ENCODE assay signal across 18 cellular contexts in genomic region chr1:6776895-6777294, GRCh38. TPM values are rescaled to one million over a fixed set of nuclear protein-coding genes. Genes with fewer than 3 reads are reported as not detected.
DNase-seq lines count a peak whose midpoint lies in the region; ATAC-seq, FAIRE-seq and TF ChIP-seq lines count a peak whose summit lies in the region.
"Had no signal": no experiment of that assay in that cellular context is flagged by ENCODE, and none has a peak within 500 bp of the region (broad histone marks: within the 10 kb centered on the region; RNA-seq: fewer than 3 reads in every experiment).

No MANE protein-coding gene starts in this region.

- no peak overlapping the region for H2BK120ac ChIP-seq in H1 (replicated peaks; ENCODE audit: low read depth, low read length)
- H2BK120ac ChIP-seq in mesendoderm (ENCODE audit: low read depth, low read length) = no peak overlapping the region

- peak; percentile 68 to 70 for ATAC-seq in stimulated activated naive B cell treated with anti-CD40 and anti-IgM and Interleukin-4, amounts not matched to agents 10 μg/mL and 1 μg/mL and 100 μg/mL, for 72 hours (replicated peaks)
- ATAC-seq: PC-3, Right ventricle myocardium inferior had no signal

- no peak overlapping the region for H3K27ac Mint-ChIP-seq in stimulated activated naive B cell treated with anti-CD40 and anti-IgM and Interleukin-4, amounts not matched to agents 10 μg/mL and 1 μg/mL and 100 μg/mL, for 72 hours
- H3K27ac Mint-ChIP-seq in Calu3 (ENCODE audit: unreplicated experiment) = no peak overlapping the region
- H3K27ac Mint-ChIP-seq: T-helper 1 cell treated with Interleukin-12 subunit alpha and Interleukin-12 subunit beta and Interleukin-4 antibody, amounts not matched to agents 30 μg/mL and 1 μg/mL, for 36 hours had no signal

- FAIRE-seq in H1 (lab: Jason Lieb, UNC) = no peak

- H4K20me1 ChIP-seq in OCI-LY1 (ENCODE audit: insufficient read depth, low read length) = no peaks in the 10 kb centered on the region
- no peaks in the 10 kb centered on the region for H4K20me1 ChIP-seq in H1 (replicated peaks in 1 of 2; ENCODE audit: control insufficient read depth in 1 of 2, insufficient read depth in 2 of 2, low read length in 2 of 2)

- no peaks in the 10 kb centered on the region for H3K9me2 ChIP-seq in OCI-LY1 (ENCODE audit: low read depth, low read length)

- no peak overlapping the region for H2BK20ac ChIP-seq in H1 (ENCODE audit: low read length)

- BruUV-seq in Calu3 (replicated peaks; lab: Mats Ljungman, UMichigan) = no TSS peak

- H3K4me1 ChIP-seq in OCI-LY1 (ENCODE audit: insufficient read depth, low read length, severe bottlenecking) (peaks cover 35% of the 10 kb centered on the region), H1 (replicated peaks in 1 of 4; ENCODE audit: control insufficient read depth in 3 of 4, insufficient read depth in 4 of 4, low read length in 3 of 4) (peaks cover 0 to 3% (median 1%) of the 10 kb centered on the region in 4 experiments; a peak in 4 of 7 replicates), mesendoderm (ENCODE audit: control insufficient read depth, low read depth, low read length) (no peaks in the 10 kb centered on the region)
- H3K4me1 ChIP-seq: BE2C had no signal

- peaks cover 3 to 12% of the 10 kb centered on the region in 2 donors for H3K36me3 Mint-ChIP-seq in stimulated activated naive B cell treated with anti-CD40 and anti-IgM and Interleukin-4, amounts not matched to agents 10 μg/mL and 1 μg/mL and 100 μg/mL, for 72 hours
- H3K36me3 Mint-ChIP-seq in Calu3 (ENCODE audit: insufficient read depth, unreplicated experiment) = no peaks in the 10 kb centered on the region

- POLR2A ChIA-PET in H1 (lab: Charles Lee; ENCODE audit: partially characterized antibody) = interaction anchor here (0.8 kb wide), 1 partner anchor 8 kb away, joined by 3 read pairs; the partner anchor contains the start of gene CAMTA1

- H3K9ac ChIP-seq in OCI-LY1 (ENCODE audit: low read length) (no peak overlapping the region), H1 (replicated peaks in 1 of 4; ENCODE audit: extremely low read depth in 1 of 4, low read depth in 3 of 4, low read length in 3 of 4) (no peak overlapping the region), mesendoderm (ENCODE audit: low read length) (no peak overlapping the region)

- H3K4ac ChIP-seq in H1 (replicated peaks; ENCODE audit: insufficient read length, low read depth, low read length) (no peak overlapping the region), mesendoderm (ENCODE audit: low read depth, low read length) (no peak overlapping the region)

- CTCF ChIA-PET in H1 (lab: Charles Lee; ENCODE audit: partially characterized antibody) = no interaction called here
- CTCF ChIA-PET in Calu3 (lab: Charles Lee) = no interaction called here

- H3K79me1 ChIP-seq in H1 (ENCODE audit: low read depth, low read length) (no peaks in the 10 kb centered on the region), mesendoderm (ENCODE audit: low read length) (no peaks in the 10 kb centered on the region)

- TF ChIP-seq RAD21 in H1 (IDR thresholded peaks at IDR 0.05 in 1 of 2, conservative IDR thresholded peaks at IDR 0.05 in 1 of 2; ENCODE audit: low read depth in 2 of 2, low read length in 2 of 2) = no peak

- H2AFZ ChIP-seq in OCI-LY1 (ENCODE audit: low read length) (no peak overlapping the region), H1 (ENCODE audit: low read length) (no peak overlapping the region)

- no peak overlapping the region for H3K14ac ChIP-seq in H1 (ENCODE audit: insufficient read length)

- H3K79me2 ChIP-seq in OCI-LY1 (ENCODE audit: insufficient read depth, low read length) = no peaks in the 10 kb centered on the region
- H3K79me2 ChIP-seq in H1 (ENCODE audit: control insufficient read depth in 1 of 2, insufficient read depth in 2 of 2, low read length in 2 of 2) = no peaks in the 10 kb centered on the region
- H3K79me2 ChIP-seq in mesendoderm (ENCODE audit: control insufficient read depth, insufficient read depth, low read length) = no peaks in the 10 kb centered on the region

- peak overlapping the region; percentile 38; the same call in 1 of the 2 replicates for H4K8ac ChIP-seq in H1 (ENCODE audit: extremely low read depth, insufficient read depth, low read length)
- no peak overlapping the region for H4K8ac ChIP-seq in mesendoderm (ENCODE audit: low read depth, low read length)

- H3K4me2 ChIP-seq in OCI-LY1 (ENCODE audit: low read length) (0 out of 2 replicates have a peak overlapping the region, but pooled peaks have one; percentile 30), H1 (ENCODE audit: insufficient read depth in 1 of 2, low read depth in 2 of 2, low read length in 2 of 2) (no peak overlapping the region), mesendoderm (ENCODE audit: low read length) (no peak overlapping the region)

- H3K4me1 Mint-ChIP-seq in stimulated activated naive B cell treated with anti-CD40 and anti-IgM and Interleukin-4, amounts not matched to agents 10 μg/mL and 1 μg/mL and 100 μg/mL, for 72 hours = peaks cover 8 to 13% of the 10 kb centered on the region in 2 donors
- H3K4me1 Mint-ChIP-seq in Calu3 (ENCODE audit: low read depth, unreplicated experiment) = no peaks in the 10 kb centered on the region

- intact Hi-C loops in Calu3 (cut with micrococcal nuclease; ENCODE audit: unreplicated experiment) = no loop called here

- H3K56ac ChIP-seq in H1 (replicated peaks; ENCODE audit: insufficient read length, low read depth, low read length) (no peak overlapping the region), mesendoderm (ENCODE audit: low read length) (no peak overlapping the region)

- WGBS in H1 (ENCODE audit: extremely low coverage in 1 of 2, insufficient coverage in 1 of 2, insufficient read length in 1 of 2, insufficient replicate concordance in 2 of 2, low coverage in 1 of 2, low lambda C conversion rate in 2 of 2, missing lambda C conversion rate in 1 of 2), 2 experiments = 86% methylated on average over 7 of the region's 7 CpGs; no CpG with 5 or more reads in 1 of the 2 experiments
- WGBS in mesendoderm (ENCODE audit: extremely low coverage, insufficient coverage, low lambda C conversion rate) = no CpG with 5 or more reads among the region's 7 CpGs

- no peak overlapping the region for H4K91ac ChIP-seq in H1 (replicated peaks; ENCODE audit: insufficient read length, low read length)

- no peak overlapping the region for H3K18ac ChIP-seq in H1 (ENCODE audit: extremely low read depth, low read length)
- H3K18ac ChIP-seq in mesendoderm (ENCODE audit: low read length) = no peak overlapping the region

- no peaks in the 10 kb centered on the region; the same call in 1 of the 2 replicates for H3F3A ChIP-seq in OCI-LY1 (ENCODE audit: insufficient read depth, low read length)

- H3K36me3 ChIP-seq in OCI-LY1 (ENCODE audit: insufficient read depth, low read length) (0 out of 2 replicates have a peak, but pooled peaks cover 3% of the 10 kb centered on the region), H1 (ENCODE audit: control insufficient read depth in 2 of 4, insufficient read depth in 4 of 4, low read length in 3 of 4) (no peaks in the 10 kb centered on the region), mesendoderm (ENCODE audit: control insufficient read depth, insufficient read depth, low read length) (no peaks in the 10 kb centered on the region)
- H3K36me3 ChIP-seq: BE2C had no signal

- H3K4me3 ChIP-seq in OCI-LY1 (ENCODE audit: low read depth, low read length, poor library complexity, severe bottlenecking) (no peak overlapping the region), H1 (ENCODE audit: extremely low read depth in 1 of 4, insufficient read depth in 2 of 4, low read depth in 3 of 4, low read length in 4 of 4) (no peak overlapping the region), mesendoderm (ENCODE audit: low read length) (no peak overlapping the region)
- H3K4me3 ChIP-seq: SK-N-MC had no signal

- TF ChIP-seq CTCF in OCI-LY1 (IDR thresholded peaks at IDR 0.05; ENCODE audit: low read length) (no peak), H1 (IDR thresholded peaks at IDR 0.05; ENCODE audit: control extremely low read depth in 1 of 3, insufficient read depth in 1 of 3, low read depth in 1 of 3, low read length in 3 of 3) (no peak), Calu3 (IDR thresholded peaks at IDR 0.05; ENCODE audit: unreplicated experiment) (no peak)

- H3K9me3 ChIP-seq in OCI-LY1 (ENCODE audit: low read length) (peaks cover 5% of the 10 kb centered on the region), H1 (ENCODE audit: insufficient read depth in 2 of 2, low read depth in 1 of 2, low read length in 1 of 2) (no peaks in the 10 kb centered on the region)
- H3K9me3 ChIP-seq: BE2C had no signal

- no peak for TF ChIP-seq POLR2A in H1 (IDR thresholded peaks at IDR 0.05; ENCODE audit: control extremely low read depth in 1 of 2, low read depth in 2 of 2, low read length in 2 of 2)

- no peak overlapping the region for H2BK15ac ChIP-seq in H1 (ENCODE audit: low read length)
- no peak overlapping the region for H2BK15ac ChIP-seq in mesendoderm (replicated peaks; ENCODE audit: low read depth)

- H3K27ac ChIP-seq in OCI-LY1 (ENCODE audit: low read depth, low read length, poor library complexity, severe bottlenecking) (peak overlapping the region; percentile 70), H1 (ENCODE audit: low read depth, low read length) (no peak overlapping the region), mesendoderm (ENCODE audit: low read depth, low read length) (no peak overlapping the region)
- H3K27ac ChIP-seq: SK-N-MC had no signal

- DNase-seq in HT1080 (ENCODE audit: low read depth) (peak; percentile 10), H1 (ENCODE audit: low read depth in 1 of 2, low spot score in 2 of 2) (no peak), Calu3 (no peak), mesendoderm (no peak), cortex of kidney (lab: John Stamatoyannopoulos, UW) (no peak)
- no peak for DNase-seq in stimulated activated naive B cell treated with anti-CD40 and anti-IgM and Interleukin-4, amounts not matched to agents 10 μg/mL and 1 μg/mL and 100 μg/mL, for 72 hours
- no peak for DNase-seq in stimulated activated CD4-positive, alpha-beta T cell treated with anti-CD3 and anti-CD28 coated beads, Interleukin-4, amount 100 ng/mL, for 4 hours
- DNase-seq: BE2C, DMS153, EL, KBM-7, NCI-H2029 treated with DMSO at 0.1 percent for 48 hours, NCI-H526, PC-3 had no signal

- H4K5ac ChIP-seq in H1 (ENCODE audit: insufficient read length, low read depth, low read length) = no peak overlapping the region
- no peak overlapping the region for H4K5ac ChIP-seq in mesendoderm (ENCODE audit: low read length)

- no peak for TF ChIP-seq EP300 in H1 (IDR thresholded peaks at IDR 0.05; ENCODE audit: borderline replicate concordance in 1 of 2, low read depth in 2 of 2, low read length in 2 of 2)

- no peaks in the 10 kb centered on the region for H3K27me3 ChIP-seq in OCI-LY1 (ENCODE audit: insufficient read depth, low read length)
- no peaks in the 10 kb centered on the region for H3K27me3 ChIP-seq in H1 (replicated peaks in 1 of 4; ENCODE audit: control insufficient read depth in 3 of 4, extremely low read depth in 1 of 4, insufficient read depth in 3 of 4, low read length in 3 of 4)
- no peaks in the 10 kb centered on the region for H3K27me3 ChIP-seq in mesendoderm (ENCODE audit: insufficient read depth, low read length, poor library complexity)
- H3K27me3 ChIP-seq: BE2C had no signal

- no peak overlapping the region; the same call in 1 of the 2 replicates for H2AK5ac ChIP-seq in H1 (ENCODE audit: low read depth, low read length)
- no peak overlapping the region for H2AK5ac ChIP-seq in mesendoderm (ENCODE audit: low read length)

- peaks cover 6 to 8% of the 10 kb centered on the region in 2 donors for H3K9me3 Mint-ChIP-seq in stimulated activated naive B cell treated with anti-CD40 and anti-IgM and Interleukin-4, amounts not matched to agents 10 μg/mL and 1 μg/mL and 100 μg/mL, for 72 hours
- no peaks in the 10 kb centered on the region for H3K9me3 Mint-ChIP-seq in Calu3 (ENCODE audit: low read depth, unreplicated experiment)

- no peak overlapping the region for H3K23ac ChIP-seq in H1 (ENCODE audit: insufficient read length)
- H3K23ac ChIP-seq in mesendoderm (ENCODE audit: low read length) = no peak overlapping the region

- no peaks in the 10 kb centered on the region for H3K27me3 Mint-ChIP-seq in stimulated activated naive B cell treated with anti-CD40 and anti-IgM and Interleukin-4, amounts not matched to agents 10 μg/mL and 1 μg/mL and 100 μg/mL, for 72 hours
- H3K27me3 Mint-ChIP-seq in Calu3 (ENCODE audit: unreplicated experiment) = no peaks in the 10 kb centered on the region

- no peaks in the 10 kb centered on the region for H3K23me2 ChIP-seq in H1 (ENCODE audit: low read depth, low read length)

- H2BK12ac ChIP-seq in H1 (ENCODE audit: low read depth, low read length) = no peak overlapping the region

- peak overlapping the region in 1 of 2 donors; percentile 2 for H3K4me3 Mint-ChIP-seq in stimulated activated naive B cell treated with anti-CD40 and anti-IgM and Interleukin-4, amounts not matched to agents 10 μg/mL and 1 μg/mL and 100 μg/mL, for 72 hours
- no peak overlapping the region for H3K4me3 Mint-ChIP-seq in Calu3 (ENCODE audit: low read depth, unreplicated experiment)
- H3K4me3 Mint-ChIP-seq: T-helper 1 cell treated with Interleukin-12 subunit alpha and Interleukin-12 subunit beta and Interleukin-4 antibody, amounts not matched to agents 30 μg/mL and 1 μg/mL, for 36 hours had no signal

- no peak overlapping the region for H2BK5ac ChIP-seq in H1 (ENCODE audit: low read depth, low read length)
- H2BK5ac ChIP-seq in mesendoderm (ENCODE audit: low read length) = no peak overlapping the region

RNA-seq across cellular contexts. Expression of gene CAMTA1, which starts 8.4 kb away (rescaled TPM):
- 48.1 and 59.2 TPM in 2 replicates for total RNA-seq in HT1080 (2014; rRNA removed; shearing (Covaris generic))
- polyA plus RNA-seq in HT1080 (2015; cell fraction: cytosol; rRNA removed) = 118 and 132 TPM in 2 replicates
- 26.7 and 31.8 TPM in 2 replicates for polyA plus RNA-seq in HT1080 (2015; cell fraction: nucleus; rRNA removed)
- 119 and 131 TPM in 2 replicates for total RNA-seq in H1 (2021; fragmentation: NEBNext Ultra II Directional; extraction: Animal tissue kit (Norgen Biotek cat#: 25700))
- polyA plus RNA-seq in H1 (2011; rRNA removed) = 47.9 and 65.0 TPM in 2 replicates
- 93.6 TPM for polyA plus RNA-seq in H1 (2011; cell fraction: cytosol; rRNA removed)
- polyA plus RNA-seq in H1 (2011; cell fraction: nucleus; rRNA removed) = 21.4 TPM
- polyA plus RNA-seq in H1 (2012, experiment 1 of 2) = 82.2 to 151 TPM (median 99.7 TPM) in 4 replicates
- 162 TPM for polyA plus RNA-seq in H1 (2012, experiment 2 of 2)
- 154 TPM for polyA plus RNA-seq in H1 (2013, experiment 1 of 2)
- polyA plus RNA-seq in H1 (2013, experiment 2 of 2) = 157 TPM
- 25.9 and 27.4 TPM in 2 replicates for polyA minus RNA-seq in H1 (2011; rRNA and poly(A)+ RNA removed)
- polyA minus RNA-seq in H1 (2011; cell fraction: cytosol; rRNA and poly(A)+ RNA removed) = 28.8 TPM
- polyA minus RNA-seq in H1 (2011; cell fraction: nucleus; rRNA and poly(A)+ RNA removed) = 53.9 TPM
- 50.3 and 55.1 TPM in 2 replicates for total RNA-seq in Calu3 (2022)
- 195 TPM for polyA plus RNA-seq in mesendoderm (2013, experiment 1 of 2)
- 199 TPM for polyA plus RNA-seq in mesendoderm (2013, experiment 2 of 2)
